In genomic region chr2:240960963-240961876, GRCh38 we compare ENCODE assay signal across 1 cellular context.
TF ChIP-seq lines count a peak whose summit lies in the region.

No MANE protein-coding gene starts in this region.

TF ChIP-seq in HepG2, 621 proteins besides CTCF, POLR2A, EP300 and RAD21 (continues in another document):
- TF ChIP-seq FOXA1 (IDR thresholded peaks at IDR 0.05) (no peak), FOXA1 (CRISPR knock-in tag; IDR thresholded peaks at IDR 0.05) (0 out of 2 replicates have a peak, but pooled peaks have one; percentile 4), ZNF296 (CRISPR knock-in tag; conservative IDR thresholded peaks at IDR 0.05) (no peak), YY1 (IDR thresholded peaks at IDR 0.05; ENCODE audit: insufficient read depth, insufficient replicate concordance, low read depth, low read length) (no peak), TGIF2 (CRISPR knock-in tag; IDR thresholded peaks at IDR 0.05) (no peak; the same call in 1 of the 2 replicates), ZNF333 (CRISPR knock-in tag; IDR thresholded peaks at IDR 0.05; ENCODE audit: borderline replicate concordance) (no peak), ZNF766 (CRISPR knock-in tag; IDR thresholded peaks at IDR 0.05; ENCODE audit: borderline replicate concordance) (no peak), MEIS2 (CRISPR knock-in tag; IDR thresholded peaks at IDR 0.05) (no peak), GZF1 (CRISPR knock-in tag; IDR thresholded peaks at IDR 0.05) (no peak), ATAD3A (CRISPR knock-in tag; IDR thresholded peaks at IDR 0.05) (0 out of 2 replicates have a peak, but pooled peaks have one; percentile 25), AFF4 (CRISPR knock-in tag; IDR thresholded peaks at IDR 0.05) (no peak), GATA4 (IDR thresholded peaks at IDR 0.05; ENCODE audit: borderline replicate concordance, low read depth) (no peak), MXI1 (IDR thresholded peaks at IDR 0.05; ENCODE audit: borderline replicate concordance, low read depth, low read length) (0 out of 3 replicates have a peak, but pooled peaks have one; percentile 12), ZNF672 (CRISPR knock-in tag; IDR thresholded peaks at IDR 0.05) (peak; percentile 88; the same call in 1 of the 2 replicates), ZSCAN29 (CRISPR knock-in tag; conservative IDR thresholded peaks at IDR 0.05) (no peak), ZFP36L1 (CRISPR knock-in tag; IDR thresholded peaks at IDR 0.05) (no peak), MAFG (CRISPR knock-in tag; IDR thresholded peaks at IDR 0.05) (no peak), GTF2F1 (IDR thresholded peaks at IDR 0.05; ENCODE audit: low read length) (no peak), ZNF589 (CRISPR knock-in tag; conservative IDR thresholded peaks at IDR 0.05) (peak; percentile 71), KLF6 (CRISPR knock-in tag; IDR thresholded peaks at IDR 0.05) (no peak), CHD4 (IDR thresholded peaks at IDR 0.05; ENCODE audit: borderline replicate concordance, low read length) (peak; percentile 72), SMYD3 (CRISPR knock-in tag; IDR thresholded peaks at IDR 0.05) (no peak), ZNF510 (CRISPR knock-in tag; IDR thresholded peaks at IDR 0.05; ENCODE audit: low read depth) (0 out of 2 replicates have a peak, but pooled peaks have one; percentile 2), PLRG1 (conservative IDR thresholded peaks at IDR 0.05) (no peak), ZNF816 (CRISPR knock-in tag; IDR thresholded peaks at IDR 0.05; ENCODE audit: borderline replicate concordance) (no peak), CEBPB (IDR thresholded peaks at IDR 0.05; ENCODE audit: borderline replicate concordance, low read depth, low read length) (no peak), ZNF329 (CRISPR knock-in tag; IDR thresholded peaks at IDR 0.05; ENCODE audit: low read depth) (no peak), ZNF572 (CRISPR knock-in tag; IDR thresholded peaks at IDR 0.05) (no peak), FOXK1 (CRISPR knock-in tag; IDR thresholded peaks at IDR 0.05; ENCODE audit: borderline replicate concordance, low read depth) (0 out of 2 replicates have a peak, but pooled peaks have one; percentile 6), ASH2L (IDR thresholded peaks at IDR 0.05; ENCODE audit: insufficient read length, low read depth, low read length) (peak; percentile 83), HNRNPL (IDR thresholded peaks at IDR 0.05; ENCODE audit: low read depth, low read length) (0 out of 2 replicates have a peak, but pooled peaks have one; percentile 31), ZSCAN30 (CRISPR knock-in tag; IDR thresholded peaks at IDR 0.05) (no peak), TRIM24 (CRISPR knock-in tag; IDR thresholded peaks at IDR 0.05) (peak; percentile 38; the same call in 1 of the 2 replicates), SOX6 (IDR thresholded peaks at IDR 0.05) (0 out of 2 replicates have a peak, but pooled peaks have one; percentile 9), SOX6 (CRISPR knock-in tag; IDR thresholded peaks at IDR 0.05) (no peak), ZBTB2 (CRISPR knock-in tag; IDR thresholded peaks at IDR 0.05; ENCODE audit: low read depth) (peak; percentile 53; the same call in 1 of the 2 replicates), ONECUT2 (CRISPR knock-in tag; IDR thresholded peaks at IDR 0.05) (no peak)
- TF ChIP-seq, protein P1, sequence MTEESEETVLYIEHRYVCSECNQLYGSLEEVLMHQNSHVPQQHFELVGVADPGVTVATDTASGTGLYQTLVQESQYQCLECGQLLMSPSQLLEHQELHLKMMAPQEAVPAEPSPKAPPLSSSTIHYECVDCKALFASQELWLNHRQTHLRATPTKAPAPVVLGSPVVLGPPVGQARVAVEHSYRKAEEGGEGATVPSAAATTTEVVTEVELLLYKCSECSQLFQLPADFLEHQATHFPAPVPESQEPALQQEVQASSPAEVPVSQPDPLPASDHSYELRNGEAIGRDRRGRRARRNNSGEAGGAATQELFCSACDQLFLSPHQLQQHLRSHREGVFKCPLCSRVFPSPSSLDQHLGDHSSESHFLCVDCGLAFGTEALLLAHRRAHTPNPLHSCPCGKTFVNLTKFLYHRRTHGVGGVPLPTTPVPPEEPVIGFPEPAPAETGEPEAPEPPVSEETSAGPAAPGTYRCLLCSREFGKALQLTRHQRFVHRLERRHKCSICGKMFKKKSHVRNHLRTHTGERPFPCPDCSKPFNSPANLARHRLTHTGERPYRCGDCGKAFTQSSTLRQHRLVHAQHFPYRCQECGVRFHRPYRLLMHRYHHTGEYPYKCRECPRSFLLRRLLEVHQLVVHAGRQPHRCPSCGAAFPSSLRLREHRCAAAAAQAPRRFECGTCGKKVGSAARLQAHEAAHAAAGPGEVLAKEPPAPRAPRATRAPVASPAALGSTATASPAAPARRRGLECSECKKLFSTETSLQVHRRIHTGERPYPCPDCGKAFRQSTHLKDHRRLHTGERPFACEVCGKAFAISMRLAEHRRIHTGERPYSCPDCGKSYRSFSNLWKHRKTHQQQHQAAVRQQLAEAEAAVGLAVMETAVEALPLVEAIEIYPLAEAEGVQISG (CRISPR knock-in tag; IDR thresholded peaks at IDR 0.05): peak; percentile 7; the same call in 1 of the 2 replicates
- TF ChIP-seq, protein P2, sequence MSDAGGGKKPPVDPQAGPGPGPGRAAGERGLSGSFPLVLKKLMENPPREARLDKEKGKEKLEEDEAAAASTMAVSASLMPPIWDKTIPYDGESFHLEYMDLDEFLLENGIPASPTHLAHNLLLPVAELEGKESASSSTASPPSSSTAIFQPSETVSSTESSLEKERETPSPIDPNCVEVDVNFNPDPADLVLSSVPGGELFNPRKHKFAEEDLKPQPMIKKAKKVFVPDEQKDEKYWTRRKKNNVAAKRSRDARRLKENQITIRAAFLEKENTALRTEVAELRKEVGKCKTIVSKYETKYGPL (CRISPR knock-in tag; IDR thresholded peaks at IDR 0.05): no peak
- TF ChIP-seq, protein P3, sequence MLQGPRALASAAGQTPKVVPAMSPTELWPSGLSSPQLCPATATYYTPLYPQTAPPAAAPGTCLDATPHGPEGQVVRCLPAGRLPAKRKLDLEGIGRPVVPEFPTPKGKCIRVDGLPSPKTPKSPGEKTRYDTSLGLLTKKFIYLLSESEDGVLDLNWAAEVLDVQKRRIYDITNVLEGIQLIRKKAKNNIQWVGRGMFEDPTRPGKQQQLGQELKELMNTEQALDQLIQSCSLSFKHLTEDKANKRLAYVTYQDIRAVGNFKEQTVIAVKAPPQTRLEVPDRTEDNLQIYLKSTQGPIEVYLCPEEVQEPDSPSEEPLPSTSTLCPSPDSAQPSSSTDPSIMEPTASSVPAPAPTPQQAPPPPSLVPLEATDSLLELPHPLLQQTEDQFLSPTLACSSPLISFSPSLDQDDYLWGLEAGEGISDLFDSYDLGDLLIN (CRISPR knock-in tag; IDR thresholded peaks at IDR 0.05; ENCODE audit: borderline replicate concordance): no peak
- TF ChIP-seq, protein P4, sequence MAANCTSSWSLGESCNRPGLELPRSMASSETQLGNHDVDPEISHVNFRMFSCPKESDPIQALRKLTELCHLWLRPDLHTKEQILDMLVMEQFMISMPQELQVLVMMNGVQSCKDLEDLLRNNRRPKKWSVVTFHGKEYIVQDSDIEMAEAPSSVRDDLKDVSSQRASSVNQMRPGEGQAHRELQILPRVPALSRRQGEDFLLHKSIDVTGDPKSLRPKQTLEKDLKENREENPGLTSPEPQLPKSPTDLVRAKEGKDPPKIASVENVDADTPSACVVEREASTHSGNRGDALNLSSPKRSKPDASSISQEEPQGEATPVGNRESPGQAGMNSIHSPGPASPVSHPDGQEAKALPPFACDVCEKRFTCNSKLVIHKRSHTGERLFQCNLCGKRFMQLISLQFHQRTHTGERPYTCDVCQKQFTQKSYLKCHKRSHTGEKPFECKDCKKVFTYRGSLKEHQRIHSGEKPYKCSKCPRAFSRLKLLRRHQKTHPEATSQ (CRISPR knock-in tag; IDR thresholded peaks at IDR 0.05; ENCODE audit: borderline replicate concordance): no peak
- TF ChIP-seq, protein P5, sequence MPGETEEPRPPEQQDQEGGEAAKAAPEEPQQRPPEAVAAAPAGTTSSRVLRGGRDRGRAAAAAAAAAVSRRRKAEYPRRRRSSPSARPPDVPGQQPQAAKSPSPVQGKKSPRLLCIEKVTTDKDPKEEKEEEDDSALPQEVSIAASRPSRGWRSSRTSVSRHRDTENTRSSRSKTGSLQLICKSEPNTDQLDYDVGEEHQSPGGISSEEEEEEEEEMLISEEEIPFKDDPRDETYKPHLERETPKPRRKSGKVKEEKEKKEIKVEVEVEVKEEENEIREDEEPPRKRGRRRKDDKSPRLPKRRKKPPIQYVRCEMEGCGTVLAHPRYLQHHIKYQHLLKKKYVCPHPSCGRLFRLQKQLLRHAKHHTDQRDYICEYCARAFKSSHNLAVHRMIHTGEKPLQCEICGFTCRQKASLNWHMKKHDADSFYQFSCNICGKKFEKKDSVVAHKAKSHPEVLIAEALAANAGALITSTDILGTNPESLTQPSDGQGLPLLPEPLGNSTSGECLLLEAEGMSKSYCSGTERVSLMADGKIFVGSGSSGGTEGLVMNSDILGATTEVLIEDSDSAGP (CRISPR knock-in tag; IDR thresholded peaks at IDR 0.05; ENCODE audit: borderline replicate concordance): no peak; the same call in 1 of the 2 replicates
- TF ChIP-seq, protein P6, sequence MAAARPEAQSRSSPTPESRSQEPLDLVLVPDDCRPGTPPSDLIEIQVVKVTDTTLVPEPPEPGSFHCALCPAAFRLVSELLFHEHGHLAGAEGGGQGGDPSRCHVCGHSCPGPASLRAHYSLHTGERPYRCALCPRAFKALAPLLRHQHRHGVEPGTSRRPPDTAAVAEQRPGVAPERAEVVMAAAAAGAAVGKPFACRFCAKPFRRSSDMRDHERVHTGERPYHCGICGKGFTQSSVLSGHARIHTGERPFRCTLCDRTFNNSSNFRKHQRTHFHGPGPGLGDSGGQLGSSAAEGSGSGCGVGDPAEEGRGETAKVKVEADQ (CRISPR knock-in tag; IDR thresholded peaks at IDR 0.05; ENCODE audit: borderline replicate concordance): 0 out of 2 replicates have a peak, but pooled peaks have one; percentile 22
- TF ChIP-seq, protein P7, sequence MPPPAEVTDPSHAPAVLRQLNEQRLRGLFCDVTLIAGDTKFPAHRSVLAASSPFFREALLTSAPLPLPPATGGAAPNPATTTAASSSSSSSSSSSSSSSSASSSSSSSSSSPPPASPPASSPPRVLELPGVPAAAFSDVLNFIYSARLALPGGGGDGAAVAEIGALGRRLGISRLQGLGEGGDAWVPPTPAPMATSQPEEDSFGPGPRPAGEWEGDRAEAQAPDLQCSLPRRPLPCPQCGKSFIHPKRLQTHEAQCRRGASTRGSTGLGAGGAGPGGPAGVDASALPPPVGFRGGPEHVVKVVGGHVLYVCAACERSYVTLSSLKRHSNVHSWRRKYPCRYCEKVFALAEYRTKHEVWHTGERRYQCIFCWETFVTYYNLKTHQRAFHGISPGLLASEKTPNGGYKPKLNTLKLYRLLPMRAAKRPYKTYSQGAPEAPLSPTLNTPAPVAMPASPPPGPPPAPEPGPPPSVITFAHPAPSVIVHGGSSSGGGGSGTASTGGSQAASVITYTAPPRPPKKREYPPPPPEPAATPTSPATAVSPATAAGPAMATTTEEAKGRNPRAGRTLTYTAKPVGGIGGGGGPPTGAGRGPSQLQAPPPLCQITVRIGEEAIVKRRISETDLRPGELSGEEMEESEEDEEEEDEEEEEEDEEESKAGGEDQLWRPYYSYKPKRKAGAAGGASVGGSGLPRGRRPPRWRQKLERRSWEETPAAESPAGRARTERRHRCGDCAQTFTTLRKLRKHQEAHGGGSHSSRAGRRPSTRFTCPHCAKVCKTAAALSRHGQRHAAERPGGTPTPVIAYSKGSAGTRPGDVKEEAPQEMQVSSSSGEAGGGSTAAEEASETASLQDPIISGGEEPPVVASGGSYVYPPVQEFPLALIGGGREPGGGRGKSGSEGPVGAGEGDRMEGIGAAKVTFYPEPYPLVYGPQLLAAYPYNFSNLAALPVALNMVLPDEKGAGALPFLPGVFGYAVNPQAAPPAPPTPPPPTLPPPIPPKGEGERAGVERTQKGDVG (CRISPR knock-in tag; IDR thresholded peaks at IDR 0.05; ENCODE audit: borderline replicate concordance): no peak
